In genomic region chr1:172557270-172557669, GRCh38 we compare ENCODE assay signal across 34 cellular contexts.
"Had no signal": no experiment of that assay in that cellular context is flagged by ENCODE, and none has a peak within 500 bp of the region (broad histone marks: within the 10 kb centered on the region; RNA-seq: fewer than 3 reads in every experiment).

No MANE protein-coding gene starts in this region.

- DNase-seq: Karpas-422, Kasumi-1, KG1, MG63, MM.1S, MV-4-11, NCI-H1048, NCI-H1092, NCI-H1092 treated with DMSO at 0.1 percent for 48 hours, NCI-H1105, NCI-H1105 treated with DMSO at 0.1 percent for 48 hours, NCI-H1417, NCI-H1417 treated with DMSO at 0.1 percent for 48 hours, NCI-H1436, NCI-H1436 treated with DMSO at 0.1 percent for 48 hours, NCI-H146, NCI-H1694, NCI-H1694 treated with DMSO at 0.1 percent for 48 hours, NCI-H187, NCI-H187 treated with DMSO at 0.1 percent for 48 hours, NCI-H2029, NCI-H2029 treated with DMSO at 0.1 percent for 48 hours, NCI-H2081, NCI-H2081 treated with DMSO at 0.1 percent for 48 hours, NCI-H2107, NCI-H2171, NCI-H2171 treated with DMSO at 0.1 percent for 48 hours, NCI-H2227 treated with DMSO at 0.1 percent for 48 hours, NCI-H226, NCI-H345, NCI-H446, NCI-H446 treated with DMSO at 0.1 percent for 48 hours, NCI-H510A had no signal

- H3K4me2 ChIP-seq: KMS-11 had no signal

- H3K27me3 ChIP-seq: MG63 had no signal

- H3K9ac ChIP-seq: KMS-11 had no signal

- H3K4me3 ChIP-seq: MG63 had no signal

- H3K27ac ChIP-seq: KMS-11 had no signal

- H3K9me3 ChIP-seq: MG63 had no signal
